In genomic region chr15:81199031-81199779, GRCh38 we compare ENCODE assay signal across 19 cellular contexts. TPM values are rescaled to one million over a fixed set of nuclear protein-coding genes. Genes with fewer than 3 reads are reported as not detected.
"Had no signal": no experiment of that assay in that cellular context is flagged by ENCODE, and none has a peak within 500 bp of the region (broad histone marks: within the 10 kb centered on the region; RNA-seq: fewer than 3 reads in every experiment).

No MANE protein-coding gene starts in this region.

- H3K36me3 ChIP-seq: prostate gland, sigmoid colon, upper lobe of left lung had no signal

- H3K4me3 Mint-ChIP-seq: activated CD4-positive, alpha-beta T cell treated with anti-CD3 and anti-CD28 coated beads, Interleukin-2, amount 10 ng/mL, durations not matched to agents 24 days and 14 days; activated T-cell treated with anti-CD3 and anti-CD28 coated beads, Interleukin-2, amount 50 U/mL, for 72 hours; immature natural killer cell; nephron; stimulated activated naive CD8-positive, alpha-beta T cell treated with anti-CD3 and anti-CD28 coated beads, Interleukin-15, amount 100 ng/mL, for 72 hours had no signal

- H3K4me3 ChIP-seq: body of pancreas, prostate gland, sigmoid colon, upper lobe of left lung had no signal

- ATAC-seq: activated naive CD4-positive, alpha-beta T cell treated with anti-CD3 and anti-CD28 coated beads, Interleukin-2, amount 50 U/mL, for 72 hours; activated T-cell treated with anti-CD3 and anti-CD28 coated beads, Interleukin-2, amount 50 U/mL, for 72 hours; body of pancreas; foreskin keratinocyte; stimulated activated naive CD8-positive, alpha-beta T cell treated with anti-CD3 and anti-CD28 coated beads, Interleukin-15, amount 100 ng/mL, for 72 hours had no signal

- H3K4me1 Mint-ChIP-seq: activated CD4-positive, alpha-beta T cell treated with anti-CD3 and anti-CD28 coated beads, Interleukin-2, amount 10 ng/mL, durations not matched to agents 24 days and 14 days; nephron; stimulated activated naive CD8-positive, alpha-beta T cell treated with anti-CD3 and anti-CD28 coated beads, Interleukin-15, amount 100 ng/mL, for 72 hours had no signal

- H3K9me3 Mint-ChIP-seq: activated CD4-positive, alpha-beta T cell treated with anti-CD3 and anti-CD28 coated beads, Interleukin-2, amount 10 ng/mL, durations not matched to agents 24 days and 14 days; activated naive CD4-positive, alpha-beta T cell treated with anti-CD3 and anti-CD28 coated beads, Interleukin-2, amount 50 U/mL, for 72 hours; activated T-cell treated with anti-CD3 and anti-CD28 coated beads, Interleukin-2, amount 50 U/mL, for 72 hours; immature natural killer cell; nephron; stimulated activated naive CD8-positive, alpha-beta T cell treated with anti-CD3 and anti-CD28 coated beads, Interleukin-15, amount 100 ng/mL, for 72 hours had no signal

- H3K27me3 ChIP-seq: body of pancreas, foreskin keratinocyte, sigmoid colon, upper lobe of left lung had no signal

- H3K27ac ChIP-seq: body of pancreas, foreskin keratinocyte, prostate gland, sigmoid colon, upper lobe of left lung had no signal

- H3K27me3 Mint-ChIP-seq: activated CD4-positive, alpha-beta T cell treated with anti-CD3 and anti-CD28 coated beads, Interleukin-2, amount 10 ng/mL, durations not matched to agents 24 days and 14 days had no signal

- H3K9me3 ChIP-seq: body of pancreas, prostate gland, sigmoid colon, upper lobe of left lung had no signal

- H3K4me1 ChIP-seq: body of pancreas, foreskin keratinocyte, prostate gland, sigmoid colon had no signal

- H3K27ac Mint-ChIP-seq: activated CD4-positive, alpha-beta T cell treated with anti-CD3 and anti-CD28 coated beads, Interleukin-2, amount 10 ng/mL, durations not matched to agents 24 days and 14 days; activated naive CD4-positive, alpha-beta T cell treated with anti-CD3 and anti-CD28 coated beads, Interleukin-2, amount 50 U/mL, for 72 hours; activated T-cell treated with anti-CD3 and anti-CD28 coated beads, Interleukin-2, amount 50 U/mL, for 72 hours; immature natural killer cell; nephron; stimulated activated naive CD8-positive, alpha-beta T cell treated with anti-CD3 and anti-CD28 coated beads, Interleukin-15, amount 100 ng/mL, for 72 hours had no signal

- DNase-seq: activated CD4-positive, alpha-beta T cell treated with anti-CD3 and anti-CD28 coated beads, Interleukin-2, amount 10 ng/mL, durations not matched to agents 24 days and 14 days; activated CD4-positive, CD25-positive, alpha-beta regulatory T cell; activated CD8-positive, alpha-beta memory T cell treated with anti-CD3 and anti-CD28 coated beads, Interleukin-2, amount 50 U/mL, for 48 hours; activated gamma-delta T cell; activated T-cell treated with anti-CD3 and anti-CD28 coated beads, Interleukin-2, amount 50 U/mL, for 72 hours; amniotic stem cell; body of pancreas; central memory CD4-positive, alpha-beta T cell; effector CD8-positive, alpha-beta T cell; foreskin keratinocyte; immature natural killer cell; sigmoid colon; stimulated activated CD4-positive, alpha-beta T cell treated with anti-CD3 and anti-CD28 coated beads, Interleukin-1b, Interleukin-23, amount 100 ng/mL, for 48 hours; stimulated activated naive CD8-positive, alpha-beta T cell treated with anti-CD3 and anti-CD28 coated beads, Interleukin-15, amount 100 ng/mL, for 72 hours; T-helper 2 cell; upper lobe of left lung had no signal

- H3K36me3 Mint-ChIP-seq: activated naive CD4-positive, alpha-beta T cell treated with anti-CD3 and anti-CD28 coated beads, Interleukin-2, amount 50 U/mL, for 72 hours; immature natural killer cell had no signal

RNA-seq across cellular contexts. Expression of gene IL16, which starts 2.5 kb away (rescaled TPM):
- polyA plus RNA-seq: foreskin keratinocyte had no signal
